Comparison of ENCODE assay signal across 8 cellular contexts in genomic region chr15:43824302-43825246, GRCh38.
DNase-seq lines count a peak whose midpoint lies in the region; ATAC-seq and TF ChIP-seq lines count a peak whose summit lies in the region.

MFAP1 (minus strand) TSS chr15:43824690; CDS start chr15:43824569, 121 bp downstream.

- peaks cover 15% of the 10 kb centered on the region for H3K36me3 Mint-ChIP-seq in central memory CD8-positive, alpha-beta T cell (ENCODE audit: insufficient read depth)

- peaks cover 45% of the 10 kb centered on the region for H3K4me1 Mint-ChIP-seq in central memory CD8-positive, alpha-beta T cell

- H3K27me3 Mint-ChIP-seq in central memory CD8-positive, alpha-beta T cell: no peaks in the 10 kb centered on the region

- peak within 1 kb of the TSS; percentile 98 for H3K4me3 Mint-ChIP-seq in central memory CD8-positive, alpha-beta T cell

- CTCF ChIA-PET in AG04449 (lab: Yijun Ruan, JAX): interaction anchor here (0.9 kb wide), 1 partner anchor 713 kb away, joined by 3 read pairs; no protein-coding TSS in a partner anchor

- ATAC-seq in GM18909 (IDR thresholded peaks at IDR 0.05; ENCODE audit: poor library complexity, unreplicated experiment) (peak; percentile 81), HG03342 (IDR thresholded peaks at IDR 0.05; ENCODE audit: unreplicated experiment) (peak; percentile 71)
- ATAC-seq in central memory CD8-positive, alpha-beta T cell (replicated peaks; ENCODE audit: extremely low read depth, poor library complexity, severe bottlenecking): peak; percentile 80

- DNase-seq in AG04449 (ENCODE audit: low read depth, low spot score): peak; percentile 82
- peak; percentile 91 to 98 for DNase-seq in NCI-H446 (lab: John Stamatoyannopoulos, UW)
- DNase-seq in activated CD4-positive, CD25-positive, alpha-beta regulatory T cell treated with anti-CD3 and anti-CD28 coated beads, Interleukin-2, amount 50 U/mL, for 16 hours (ENCODE audit: low read depth, low spot score): peak; percentile 88
- peak; percentile 66 to 80 for DNase-seq in central memory CD8-positive, alpha-beta T cell (ENCODE audit: low spot score in 2 of 2)
- DNase-seq in iris pigment epithelial cell (ENCODE audit: low read depth): peak; percentile 98
- DNase-seq in stimulated activated CD4-positive, alpha-beta T cell treated with anti-CD3 and anti-CD28 coated beads, Interleukin-12 subunit alpha, Interleukin-12 subunit beta, amount 100 ng/mL, for 24 hours (ENCODE audit: low read depth in 2 of 2): peak; percentile 84 to 87

- POLR2A ChIA-PET in AG04449 (lab: Yijun Ruan, JAX): interaction anchor here (0.7 to 1.3 kb wide), 5 partner anchors 21 to 713 kb away, joined by 3 to 8 read pairs (median 3); partner anchors contain the start of genes EIF3J, HYPK and SERINC4

- H3K27ac Mint-ChIP-seq in central memory CD8-positive, alpha-beta T cell (ENCODE audit: low read depth): peak within 1 kb of the TSS; percentile 96

- no peak for TF ChIP-seq CTCF in AG04449 (IDR thresholded peaks at IDR 0.05; ENCODE audit: insufficient read depth, low read length, missing control alignments)

- H3K9me3 Mint-ChIP-seq in central memory CD8-positive, alpha-beta T cell: no peaks in the 10 kb centered on the region

- H3K4me3 ChIP-seq in AG04449 (ENCODE audit: low read depth, low read length): peak within 1 kb of the TSS; percentile 87

Comparison
In these comparisons a context has a peak if more than half of its experiments do, and no peak if none do; other contexts are left out.
1. Peak in every context shown above with its lines: DNase-seq, ATAC-seq and H3K4me3 ChIP-seq.